Comparison of ENCODE assay signal across 8 cellular contexts in genomic region chr2:204177977-204178522, GRCh38.
DNase-seq lines count a peak whose midpoint lies in the region; ATAC-seq and TF ChIP-seq lines count a peak whose summit lies in the region.

No MANE protein-coding gene starts in this region.

- CTCF ChIA-PET in AG04450 (lab: Charles Lee), result interaction anchor here (0.6 to 3.8 kb wide), 9 partner anchors 12 to 408 kb away, joined by 3 to 19 read pairs (median 7); no protein-coding TSS in a partner anchor
- CTCF ChIA-PET in mammary epithelial cell (lab: Charles Lee; ENCODE audit: low non-redundant PET), result interaction anchor here (0.5 to 1.3 kb wide), 7 partner anchors 17 to 1618 kb away, joined by 3 to 17 read pairs (median 4); no protein-coding TSS in a partner anchor

- H3K9ac ChIP-seq in mammary epithelial cell (ENCODE audit: insufficient read depth, low read length), result no peak overlapping the region

- H3K36me3 ChIP-seq in mammary epithelial cell (ENCODE audit: insufficient read depth, low read length) (no peaks in the 10 kb centered on the region), lung (ENCODE audit: control insufficient read depth in 2 of 2, insufficient read depth in 2 of 2, low read length in 2 of 2) (no peaks in the 10 kb centered on the region)

- ATAC-seq in GM18909 (IDR thresholded peaks at IDR 0.05; ENCODE audit: poor library complexity, unreplicated experiment), result peak; percentile 89
- ATAC-seq in HG03520 (IDR thresholded peaks at IDR 0.05; ENCODE audit: unreplicated experiment), result peak; percentile 76
- ATAC-seq in lung (ENCODE audit: insufficient read depth, low FRiP score), result no peak

- no CpG with 5 or more reads among the region's 3 CpGs for WGBS in mammary epithelial cell (ENCODE audit: low coverage, missing lambda C conversion rate)
- 51 to 54% methylated on average over 3 of the region's 3 CpGs for WGBS in lung, 2 donors

- no peak overlapping the region for H3K27ac ChIP-seq in AG04450 (ENCODE audit: low read depth, low read length)
- no peak overlapping the region for H3K27ac ChIP-seq in VCaP
- no peak overlapping the region for H3K27ac ChIP-seq in mammary epithelial cell (ENCODE audit: insufficient read depth, low read depth, low read length)
- no peak overlapping the region for H3K27ac ChIP-seq in lung (ENCODE audit: low read depth in 1 of 2, low read length in 1 of 2)

- intact Hi-C loops in mammary epithelial cell (cut with micrococcal nuclease), result loop anchor here (1.0 kb wide), 2 partner anchors 33 to 154 kb away; no protein-coding TSS in a partner anchor

- no TSS peak for BruUV-seq in mammary epithelial cell (replicated peaks; lab: Mats Ljungman, UMichigan)

- no peak overlapping the region for H3K4me2 ChIP-seq in mammary epithelial cell (ENCODE audit: insufficient read depth, low read depth, low read length)

- dilution Hi-C loops in mammary epithelial cell (cut with HindIII; ENCODE audit: low sequenced_read_pairs), result no loop called here

- DNase-seq in AG04450 (ENCODE audit: low read depth, low spot score) (no peak), mammary epithelial cell (peak; percentile 9), lung (ENCODE audit: low spot score) (peak; percentile 34), NCI-H510A (lab: John Stamatoyannopoulos, UW) (no peak)
- peak; percentile 8 to 59 for DNase-seq in stimulated activated CD8-positive, alpha-beta memory T cell treated with anti-CD3 and anti-CD28 coated beads, Interleukin-7, amount 100 ng/mL, for 1 hour (ENCODE audit: low read depth in 2 of 2)

- POLR2A ChIA-PET in AG04450 (lab: Yijun Ruan, JAX), result no interaction called here

- H3K4me3 ChIP-seq in AG04450 (ENCODE audit: low read depth, low read length) (no peak overlapping the region), mammary epithelial cell (replicated peaks in 1 of 3; ENCODE audit: insufficient read depth in 1 of 3, low read depth in 2 of 3, low read length in 3 of 3) (no peak overlapping the region), lung (no peak overlapping the region)

- H3K79me2 ChIP-seq in mammary epithelial cell (ENCODE audit: insufficient read depth, low read length), result no peaks in the 10 kb centered on the region

- in situ Hi-C loops in mammary epithelial cell (cut with MboI; ENCODE audit: low sequenced_read_pairs in 2 of 2), result no loop called here

- H4K20me1 ChIP-seq in mammary epithelial cell (ENCODE audit: insufficient read depth, low read length), result no peaks in the 10 kb centered on the region

- H3K27me3 ChIP-seq in AG04450 (ENCODE audit: control insufficient read depth, insufficient read depth, low read length) (no peaks in the 10 kb centered on the region), mammary epithelial cell (ENCODE audit: insufficient read depth, low read length) (no peaks in the 10 kb centered on the region), lung (ENCODE audit: control insufficient read depth, insufficient read depth) (no peaks in the 10 kb centered on the region)

- TF ChIP-seq CTCF in AG04450 (IDR thresholded peaks at IDR 0.05; ENCODE audit: low read depth, low read length) (peak; percentile 40), VCaP (conservative IDR thresholded peaks at IDR 0.05) (peak; percentile 18; the same call in 1 of the 2 replicates), mammary epithelial cell (conservative IDR thresholded peaks at IDR 0.05 in 1 of 2, IDR thresholded peaks at IDR 0.05 in 1 of 2; ENCODE audit: extremely low read depth in 1 of 2, insufficient read depth in 1 of 2, low read depth in 1 of 2, low read length in 2 of 2) (peak; percentile 56 to 58), lung (IDR thresholded peaks at IDR 0.05; ENCODE audit: control extremely low read depth, extremely low read depth) (peak; percentile 41)

- no peak overlapping the region for H2AFZ ChIP-seq in mammary epithelial cell (ENCODE audit: low read depth, low read length)

- H3K4me1 ChIP-seq in mammary epithelial cell (ENCODE audit: insufficient read depth, low read length) (peaks cover 4% of the 10 kb centered on the region), lung (ENCODE audit: control insufficient read depth in 2 of 2, insufficient read depth in 2 of 2, low read length in 2 of 2) (peaks cover 0 to 2% of the 10 kb centered on the region in 2 donors)

- no peaks in the 10 kb centered on the region for H3K9me3 ChIP-seq in AG04450 (ENCODE audit: control insufficient read depth, insufficient read depth, low read length)
- H3K9me3 ChIP-seq in mammary epithelial cell (replicated peaks; ENCODE audit: insufficient read depth, low read length), result no peaks in the 10 kb centered on the region
- H3K9me3 ChIP-seq in lung (ENCODE audit: control insufficient read depth in 2 of 2, insufficient read depth in 1 of 2, low read length in 1 of 2), result no peaks in the 10 kb centered on the region

Comparison
In these comparisons a context has a peak if more than half of its experiments do, and no peak if none do; other contexts are left out.
1. DNase-seq: peak in mammary epithelial cell (single experiment), lung (single experiment) and stimulated activated CD8-positive, alpha-beta memory T cell treated with anti-CD3 and anti-CD28 coated beads, Interleukin-7, amount 100 ng/mL, for 1 hour (2 of 2); none in AG04450 (single experiment) and NCI-H510A (single experiment).
2. Peak in every context shown above with its lines, with median percentiles within 50 percentile points of each other: CTCF ChIP-seq.